Comparison of ENCODE assay signal across 10 cellular contexts in genomic region chr13:99314640-99315176, GRCh38. TPM values are rescaled to one million over a fixed set of nuclear protein-coding genes. Genes with fewer than 3 reads are reported as not detected.
DNase-seq lines count a peak whose midpoint lies in the region; ATAC-seq and TF ChIP-seq lines count a peak whose summit lies in the region.
"Had no signal": no experiment of that assay in that cellular context is flagged by ENCODE, and none has a peak within 500 bp of the region (broad histone marks: within the 10 kb centered on the region; RNA-seq: fewer than 3 reads in every experiment).

No MANE protein-coding gene starts in this region.

- H3K9me3 Mint-ChIP-seq in dendritic cell treated with granulocyte-macrophage colony-stimulating factor and Interleukin-4, amounts not matched to agents 40 ng/mL and 50 ng/mL, for 4 days: peaks cover 7% of the 10 kb centered on the region

- peak overlapping the region; percentile 41 for H3K27ac ChIP-seq in VCaP
- no peak overlapping the region for H3K27ac ChIP-seq in A673 (ENCODE audit: low read depth, low read length, poor library complexity, severe bottlenecking)
- peak overlapping the region in 2 of 4 donors; percentile 79 for H3K27ac ChIP-seq in gastrocnemius medialis
- peak overlapping the region in 1 of 4 donors; percentile 0 for H3K27ac ChIP-seq in esophagus muscularis mucosa (replicated peaks in 1 of 4)
- H3K27ac ChIP-seq: body of pancreas had no signal

- H3K27me3 ChIP-seq in A673 (replicated peaks; ENCODE audit: insufficient read depth, low read depth, low read length, poor library complexity): no peaks in the 10 kb centered on the region
- no peaks in the 10 kb centered on the region for H3K27me3 ChIP-seq in gastrocnemius medialis
- no peaks in the 10 kb centered on the region for H3K27me3 ChIP-seq in esophagus muscularis mucosa
- H3K27me3 ChIP-seq: body of pancreas had no signal

- peaks cover 60% of the 10 kb centered on the region for H3K36me3 Mint-ChIP-seq in dendritic cell treated with granulocyte-macrophage colony-stimulating factor and Interleukin-4, amounts not matched to agents 40 ng/mL and 50 ng/mL, for 4 days (ENCODE audit: low read depth)

- TF ChIP-seq EP300 in esophagus muscularis mucosa (IDR thresholded peaks at IDR 0.05): no peak

- H3K4me3 Mint-ChIP-seq in dendritic cell treated with granulocyte-macrophage colony-stimulating factor and Interleukin-4, amounts not matched to agents 40 ng/mL and 50 ng/mL, for 4 days: peak overlapping the region; percentile 53

- TF ChIP-seq CTCF in VCaP (conservative IDR thresholded peaks at IDR 0.05) (no peak), A673 (conservative IDR thresholded peaks at IDR 0.05; ENCODE audit: low read depth, low read length) (no peak), gastrocnemius medialis (IDR thresholded peaks at IDR 0.05 in 4 of 5, conservative IDR thresholded peaks at IDR 0.05 in 1 of 5) (no peak), esophagus muscularis mucosa (IDR thresholded peaks at IDR 0.05) (no peak)

- H3K36me3 ChIP-seq in A673 (ENCODE audit: insufficient read depth, low read length, poor library complexity, severe bottlenecking) (no peaks in the 10 kb centered on the region), gastrocnemius medialis (peaks cover 0 to 14% of the 10 kb centered on the region in 2 donors), esophagus muscularis mucosa (peaks cover 0 to 15% (median 8%) of the 10 kb centered on the region in 4 donors)

- TF ChIP-seq POLR2A in gastrocnemius medialis (IDR thresholded peaks at IDR 0.05) (no peak), esophagus muscularis mucosa (IDR thresholded peaks at IDR 0.05; ENCODE audit: low read depth) (no peak)

- CTCF ChIA-PET in A673 (lab: Charles Lee): no interaction called here

- H3K4me1 ChIP-seq in A673 (ENCODE audit: insufficient read depth, low read length, poor library complexity, severe bottlenecking) (no peaks in the 10 kb centered on the region), gastrocnemius medialis (peaks cover 11 to 21% of the 10 kb centered on the region in 2 donors), esophagus muscularis mucosa (peaks cover 11 to 49% (median 30%) of the 10 kb centered on the region in 4 donors)

- H3K27me3 Mint-ChIP-seq in dendritic cell treated with granulocyte-macrophage colony-stimulating factor and Interleukin-4, amounts not matched to agents 40 ng/mL and 50 ng/mL, for 4 days: no peaks in the 10 kb centered on the region

- H3K27ac Mint-ChIP-seq in dendritic cell treated with granulocyte-macrophage colony-stimulating factor and Interleukin-4, amounts not matched to agents 40 ng/mL and 50 ng/mL, for 4 days: peak overlapping the region; percentile 94

- POLR2A ChIA-PET in A673 (lab: Charles Lee; ENCODE audit: low non-redundant PET): no interaction called here

- no peak for ATAC-seq in gastrocnemius medialis
- ATAC-seq: body of pancreas had no signal

- H3K4me3 ChIP-seq in A673 (ENCODE audit: low read depth, low read length, poor library complexity, severe bottlenecking) (no peak overlapping the region), gastrocnemius medialis (no peak overlapping the region), esophagus muscularis mucosa (no peak overlapping the region)
- H3K4me3 ChIP-seq: body of pancreas had no signal

- H3K4me1 Mint-ChIP-seq in dendritic cell treated with granulocyte-macrophage colony-stimulating factor and Interleukin-4, amounts not matched to agents 40 ng/mL and 50 ng/mL, for 4 days (ENCODE audit: low read depth): peaks cover 84% of the 10 kb centered on the region

- in situ Hi-C loops in gastrocnemius medialis (cut with MboI; ENCODE audit: low sequenced_read_pairs in 4 of 4): no loop called here

- DNase-seq in ELR (ENCODE audit: low read depth) (peak; percentile 92), A673 (ENCODE audit: low spot score) (no peak), gastrocnemius medialis (no peak), esophagus muscularis mucosa (ENCODE audit: extremely low spot score) (no peak), midbrain (lab: John Stamatoyannopoulos, UW) (no peak)
- DNase-seq in stimulated activated CD4-positive, alpha-beta T cell treated with anti-CD3 and anti-CD28 coated beads, Interleukin-12 subunit alpha, Interleukin-12 subunit beta, amount 100 ng/mL, for 48 hours (ENCODE audit: low read depth in 2 of 3, low spot score in 1 of 3): peak; percentile 58 to 71 (median 67)
- DNase-seq: body of pancreas had no signal

- intact Hi-C loops in dendritic cell treated with granulocyte-macrophage colony-stimulating factor and Interleukin-4, amounts not matched to agents 40 ng/mL and 50 ng/mL, for 4 days (cut with micrococcal nuclease): no loop called here
- intact Hi-C loops in A673 (cut with micrococcal nuclease; ENCODE audit: unreplicated experiment): no loop called here
- intact Hi-C loops in gastrocnemius medialis (cut with DNase I; ENCODE audit: low total_unique reads): loop anchor here (10.0 kb wide), 1 partner anchor 90 kb away; no protein-coding TSS in a partner anchor
- intact Hi-C loops in esophagus muscularis mucosa (cut with DNase I): no loop called here

- H3K9me3 ChIP-seq in A673 (ENCODE audit: low read depth, low read length, poor library complexity, severe bottlenecking) (no peaks in the 10 kb centered on the region), gastrocnemius medialis (no peaks in the 10 kb centered on the region), esophagus muscularis mucosa (no peaks in the 10 kb centered on the region)
- H3K9me3 ChIP-seq: body of pancreas had no signal

- 71% methylated on average over 10 of the region's 10 CpGs for WGBS in esophagus muscularis mucosa

- no TSS peak for BruUV-seq in A673 (replicated peaks; lab: Mats Ljungman, UMichigan)

RNA-seq across cellular contexts. Expression of gene GPR183, which starts 7.5 kb away (rescaled TPM):
- not detected in 2 replicates for total RNA-seq in A673 (2021)
- total RNA-seq in gastrocnemius medialis: 1 to 10 TPM in 3 of 4 donors, under 1 TPM in 1; 0.49 to 3.4 (median 2.5) TPM
- 10 to 100 TPM; 11.9 to 32.1 (median 22.3) TPM for total RNA-seq in esophagus muscularis mucosa
- total RNA-seq: G401 had no signal

RNA-seq across cellular contexts. Expression of gene GPR18, which starts 56.5 kb away (rescaled TPM):
- not detected in 2 replicates for total RNA-seq in A673 (2021)
- not detected for total RNA-seq in gastrocnemius medialis
- total RNA-seq in esophagus muscularis mucosa: not detected
- total RNA-seq: body of pancreas, G401 had no signal

Comparison
In these comparisons a context has a peak if more than half of its experiments do, and no peak if none do; other contexts are left out.
1. DNase-seq: peak in ELR (single experiment) and stimulated activated CD4-positive, alpha-beta T cell treated with anti-CD3 and anti-CD28 coated beads, Interleukin-12 subunit alpha, Interleukin-12 subunit beta, amount 100 ng/mL, for 48 hours (3 of 3); none in A673 (single experiment), gastrocnemius medialis (0 of 2), esophagus muscularis mucosa (single experiment) and midbrain (single experiment).